ENCODE assay signal across 8 cellular contexts in genomic region chr15:74889882-74890768, GRCh38. TPM values are rescaled to one million over a fixed set of nuclear protein-coding genes. Genes with fewer than 3 reads are reported as not detected.
A peak's percentile ranks its signal among the peaks of the same experiment; 100 is the strongest.
DNase-seq lines count a peak whose midpoint lies in the region; ATAC-seq and TF ChIP-seq lines count a peak whose summit lies in the region.

MPI (plus strand) TSS chr15:74890042; CDS start chr15:74890074, 32 bp downstream.

- H3K27ac Mint-ChIP-seq in progenitor cell of endocrine pancreas: peak within 1 kb of the TSS; percentile 93

- peaks cover 11 to 24% (median 21%) of the 10 kb centered on the region in 4 donors for H3K4me1 ChIP-seq in upper lobe of left lung

- intact Hi-C loops in left cardiac atrium (cut with DNase I): no loop called here

- H3K4me3 ChIP-seq in GM12865 (ENCODE audit: low read depth, low read length) (peak within 1 kb of the TSS; percentile 94), upper lobe of left lung (peak within 1 kb of the TSS; percentile 63 to 98 (median 88))

- no peak for TF ChIP-seq CTCF in GM12865 (IDR thresholded peaks at IDR 0.05; ENCODE audit: insufficient read depth, low read depth, low read length, missing control alignments)
- TF ChIP-seq CTCF in progenitor cell of endocrine pancreas (IDR thresholded peaks at IDR 0.05; ENCODE audit: unreplicated experiment): no peak
- TF ChIP-seq CTCF in upper lobe of left lung (IDR thresholded peaks at IDR 0.05): peak; percentile 28 to 62 (median 44)

- H3K36me3 ChIP-seq in upper lobe of left lung: peaks cover 0 to 17% (median 7%) of the 10 kb centered on the region in 4 donors

- no peaks in the 10 kb centered on the region for H3K27me3 ChIP-seq in upper lobe of left lung

- WGBS in upper lobe of left lung, 2 donors: 1 to 5% methylated on average over 12 to 30 of the region's 48 CpGs

- DNase-seq in GM12865 (ENCODE audit: low read depth) (peak; percentile 87), NCI-H1436 (lab: John Stamatoyannopoulos, UW) (peak; percentile 75), T-helper 2 cell (peak; percentile 70 to 87 (median 81)), amniotic stem cell (lab: John Stamatoyannopoulos, UW) (peak; percentile 69), left cardiac atrium (peak; percentile 91), progenitor cell of endocrine pancreas (ENCODE audit: low spot score, unreplicated experiment) (peak; percentile 75), upper lobe of left lung (peak; percentile 91 to 96)

- H3K4me3 Mint-ChIP-seq in progenitor cell of endocrine pancreas (ENCODE audit: low read depth): peak within 1 kb of the TSS; percentile 90

- peak within 1 kb of the TSS; percentile 61 to 87 (median 82) for H3K27ac ChIP-seq in upper lobe of left lung

- H3K36me3 Mint-ChIP-seq in progenitor cell of endocrine pancreas (ENCODE audit: insufficient read depth): peaks cover 3% of the 10 kb centered on the region

- TF ChIP-seq EP300 in upper lobe of left lung (IDR thresholded peaks at IDR 0.05): no peak

- H3K9me3 ChIP-seq in upper lobe of left lung: no peaks in the 10 kb centered on the region

- no peaks in the 10 kb centered on the region for H3K9me3 Mint-ChIP-seq in progenitor cell of endocrine pancreas (ENCODE audit: low read depth)

- peaks cover 11% of the 10 kb centered on the region for H3K4me1 Mint-ChIP-seq in progenitor cell of endocrine pancreas (ENCODE audit: low read depth)

- TF ChIP-seq POLR2A in upper lobe of left lung (IDR thresholded peaks at IDR 0.05): peak in 2 of 4 donors; percentile 63 to 67

- peak; percentile 79 for ATAC-seq in HG02623 (IDR thresholded peaks at IDR 0.05; ENCODE audit: unreplicated experiment)
- ATAC-seq in left cardiac atrium: peak; percentile 96 to 98
- ATAC-seq in upper lobe of left lung (ENCODE audit: low FRiP score in 2 of 2): peak; percentile 95 to 99

- no peaks in the 10 kb centered on the region for H3K27me3 Mint-ChIP-seq in progenitor cell of endocrine pancreas

RNA-seq across cellular contexts. Expression of gene MPI, which starts in this region (rescaled TPM):
- 10 to 100 TPM; 37.6 to 42.1 TPM for total RNA-seq in left cardiac atrium
- 36.4 and 39.6 TPM in 2 replicates for total RNA-seq in progenitor cell of endocrine pancreas
- total RNA-seq in upper lobe of left lung: 10 to 100 TPM; 21.0 to 40.6 (median 30.2) TPM

Comparison
In these comparisons a context has a peak if more than half of its experiments do, and no peak if none do; other contexts are left out.
1. Peak in every context shown above with its lines: DNase-seq, ATAC-seq, H3K4me3 ChIP-seq and H3K27ac ChIP-seq.
2. CTCF ChIP-seq: peak in upper lobe of left lung (6 of 6); none in GM12865 (single experiment) and progenitor cell of endocrine pancreas (single experiment).